ENCODE assay signal across 1 cellular context in the genomic region with DNA sequence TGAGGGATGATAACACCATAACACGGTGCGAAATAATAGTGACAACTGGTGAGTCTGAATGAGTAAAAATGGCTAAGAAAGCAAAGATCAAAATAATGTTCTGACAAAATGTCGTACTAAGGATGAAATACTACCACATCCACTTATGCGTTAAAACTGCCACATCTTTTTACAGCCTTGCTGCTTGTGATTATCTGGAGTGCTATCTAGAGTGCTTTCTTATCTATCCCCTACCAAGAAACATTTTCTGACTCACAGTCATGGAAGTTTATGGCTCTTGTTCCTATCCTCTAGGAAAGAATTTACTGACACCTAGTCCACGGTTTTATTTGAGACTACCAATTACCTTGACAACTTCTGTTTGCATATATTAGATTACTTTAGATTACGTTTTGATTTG.
TF ChIP-seq lines count a peak whose summit lies in the region.

No MANE protein-coding gene starts in this region.

TF ChIP-seq in HEK293, 187 proteins besides CTCF, POLR2A, EP300 and RAD21 (continued from another document):
- TF ChIP-seq, protein P1, sequence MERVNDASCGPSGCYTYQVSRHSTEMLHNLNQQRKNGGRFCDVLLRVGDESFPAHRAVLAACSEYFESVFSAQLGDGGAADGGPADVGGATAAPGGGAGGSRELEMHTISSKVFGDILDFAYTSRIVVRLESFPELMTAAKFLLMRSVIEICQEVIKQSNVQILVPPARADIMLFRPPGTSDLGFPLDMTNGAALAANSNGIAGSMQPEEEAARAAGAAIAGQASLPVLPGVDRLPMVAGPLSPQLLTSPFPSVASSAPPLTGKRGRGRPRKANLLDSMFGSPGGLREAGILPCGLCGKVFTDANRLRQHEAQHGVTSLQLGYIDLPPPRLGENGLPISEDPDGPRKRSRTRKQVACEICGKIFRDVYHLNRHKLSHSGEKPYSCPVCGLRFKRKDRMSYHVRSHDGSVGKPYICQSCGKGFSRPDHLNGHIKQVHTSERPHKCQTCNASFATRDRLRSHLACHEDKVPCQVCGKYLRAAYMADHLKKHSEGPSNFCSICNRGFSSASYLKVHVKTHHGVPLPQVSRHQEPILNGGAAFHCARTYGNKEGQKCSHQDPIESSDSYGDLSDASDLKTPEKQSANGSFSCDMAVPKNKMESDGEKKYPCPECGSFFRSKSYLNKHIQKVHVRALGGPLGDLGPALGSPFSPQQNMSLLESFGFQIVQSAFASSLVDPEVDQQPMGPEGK (tag by site-specific recombination; IDR thresholded peaks at IDR 0.05) = no peak
- TF ChIP-seq ZNF140 (tag by site-specific recombination; IDR thresholded peaks at IDR 0.05) (no peak), ZNF596 (tag by site-specific recombination; IDR thresholded peaks at IDR 0.05) (no peak), OSR2 (tag by site-specific recombination; IDR thresholded peaks at IDR 0.05) (peak; percentile 31; the same call in 1 of the 2 replicates), SCRT1 (tag by site-specific recombination; IDR thresholded peaks at IDR 0.05; ENCODE audit: borderline replicate concordance) (no peak), REPIN1 (tag by site-specific recombination; IDR thresholded peaks at IDR 0.05; ENCODE audit: low read depth) (no peak), ZNF585B (tag by site-specific recombination; IDR thresholded peaks at IDR 0.05) (no peak), FEZF1 (tag by site-specific recombination; IDR thresholded peaks at IDR 0.05) (peak; percentile 60), ZNF843 (tag by site-specific recombination; IDR thresholded peaks at IDR 0.05) (peak; percentile 59; the same call in 1 of the 2 replicates), ZNF341 (tag by site-specific recombination; IDR thresholded peaks at IDR 0.05; ENCODE audit: low read depth) (no peak), ZNF248 (tag by site-specific recombination; IDR thresholded peaks at IDR 0.05) (no peak), ZNF266 (tag by site-specific recombination; IDR thresholded peaks at IDR 0.05; ENCODE audit: low read depth) (no peak)
- TF ChIP-seq, protein P2, sequence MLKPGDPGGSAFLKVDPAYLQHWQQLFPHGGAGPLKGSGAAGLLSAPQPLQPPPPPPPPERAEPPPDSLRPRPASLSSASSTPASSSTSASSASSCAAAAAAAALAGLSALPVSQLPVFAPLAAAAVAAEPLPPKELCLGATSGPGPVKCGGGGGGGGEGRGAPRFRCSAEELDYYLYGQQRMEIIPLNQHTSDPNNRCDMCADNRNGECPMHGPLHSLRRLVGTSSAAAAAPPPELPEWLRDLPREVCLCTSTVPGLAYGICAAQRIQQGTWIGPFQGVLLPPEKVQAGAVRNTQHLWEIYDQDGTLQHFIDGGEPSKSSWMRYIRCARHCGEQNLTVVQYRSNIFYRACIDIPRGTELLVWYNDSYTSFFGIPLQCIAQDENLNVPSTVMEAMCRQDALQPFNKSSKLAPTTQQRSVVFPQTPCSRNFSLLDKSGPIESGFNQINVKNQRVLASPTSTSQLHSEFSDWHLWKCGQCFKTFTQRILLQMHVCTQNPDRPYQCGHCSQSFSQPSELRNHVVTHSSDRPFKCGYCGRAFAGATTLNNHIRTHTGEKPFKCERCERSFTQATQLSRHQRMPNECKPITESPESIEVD (tag by site-specific recombination; IDR thresholded peaks at IDR 0.05) = 0 out of 2 replicates have a peak, but pooled peaks have one; percentile 48
TF ChIP-seq in HEK293: peak in this region for 4.
